22 cellular contexts compared by ENCODE assay signal in the genomic region with DNA sequence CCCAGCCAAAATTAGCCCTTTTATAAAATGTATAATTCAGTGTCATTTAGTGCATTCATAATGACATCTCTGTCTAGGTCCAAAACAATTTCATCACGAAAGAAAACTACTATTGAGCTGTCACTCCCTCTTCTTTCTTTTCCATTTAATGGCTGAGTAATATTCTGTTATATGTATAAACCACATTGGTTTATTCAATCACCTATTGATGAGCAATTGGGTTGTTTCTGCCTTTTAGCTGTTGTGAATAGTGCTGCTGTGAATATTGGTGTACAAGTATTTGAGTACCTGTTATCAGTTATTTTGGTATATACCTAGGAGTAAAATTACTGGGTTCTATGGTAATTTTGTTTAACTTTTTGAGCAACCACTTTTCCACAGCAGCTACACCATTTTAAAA. TPM values are rescaled to one million over a fixed set of nuclear protein-coding genes. Genes with fewer than 3 reads are reported as not detected.
DNase-seq lines count a peak whose midpoint lies in the region; ATAC-seq lines count a peak whose summit lies in the region.
"Had no signal": no experiment of that assay in that cellular context is flagged by ENCODE, and none has a peak within 500 bp of the region (broad histone marks: within the 10 kb centered on the region; RNA-seq: fewer than 3 reads in every experiment).

No MANE protein-coding gene starts in this region.

- no peak for DNase-seq in activated CD4-positive, alpha-beta T cell treated with anti-CD3 and anti-CD28 coated beads for 36 hours
- no peak for DNase-seq in activated CD4-positive, alpha-beta T cell treated with anti-CD3 and anti-CD28 coated beads, Interleukin-2, amount 10 ng/mL, durations not matched to agents 24 days and 14 days
- DNase-seq in activated T-cell treated with anti-CD3 and anti-CD28 coated beads, Interleukin-2, amount 50 U/mL, for 72 hours: no peak
- DNase-seq in activated T-cell treated with anti-CD3 and anti-CD28 coated beads, Interleukin-2, amount 50 U/mL, for 4 hours: no peak
- DNase-seq in stimulated activated effector memory CD8-positive, alpha-beta T cell treated with anti-CD3 and anti-CD28 coated beads, Interleukin-12 subunit alpha, Interleukin-12 subunit beta, amount 100 ng/mL, for 72 hours (ENCODE audit: low spot score in 2 of 2): no peak
- no peak for DNase-seq in NCI-H2081 (lab: John Stamatoyannopoulos, UW)
- DNase-seq: BE2C; C1 segment of cervical spinal cord; CD4-positive, alpha-beta memory T cell; CD4-positive, CD25-positive, alpha-beta regulatory T cell; CD8-positive, alpha-beta memory T cell; COR-L47; DMS 273 treated with DMSO at 0.1 percent for 48 hours; DMS153; DMS53; DMS79; DND-41; EL; GDM1 had no signal

- no peak overlapping the region for H3K4me3 Mint-ChIP-seq in activated CD4-positive, alpha-beta T cell treated with anti-CD3 and anti-CD28 coated beads for 36 hours
- no peak overlapping the region for H3K4me3 Mint-ChIP-seq in activated CD4-positive, alpha-beta T cell treated with anti-CD3 and anti-CD28 coated beads, Interleukin-2, amount 10 ng/mL, durations not matched to agents 24 days and 14 days
- no peak overlapping the region for H3K4me3 Mint-ChIP-seq in activated T-cell treated with anti-CD3 and anti-CD28 coated beads, Interleukin-2, amount 50 U/mL, for 72 hours
- no peak overlapping the region for H3K4me3 Mint-ChIP-seq in activated T-cell treated with anti-CD3 and anti-CD28 coated beads, Interleukin-2, amount 50 U/mL, for 4 hours
- no peak overlapping the region for H3K4me3 Mint-ChIP-seq in stimulated activated effector memory CD8-positive, alpha-beta T cell treated with anti-CD3 and anti-CD28 coated beads, Interleukin-12 subunit alpha, Interleukin-12 subunit beta, amount 100 ng/mL, for 72 hours
- H3K4me3 Mint-ChIP-seq: CD14-positive monocyte; CD4-positive, alpha-beta memory T cell; CD8-positive, alpha-beta memory T cell had no signal

- H3K27ac Mint-ChIP-seq in activated CD4-positive, alpha-beta T cell treated with anti-CD3 and anti-CD28 coated beads for 36 hours: no peak overlapping the region
- no peak overlapping the region for H3K27ac Mint-ChIP-seq in activated CD4-positive, alpha-beta T cell treated with anti-CD3 and anti-CD28 coated beads, Interleukin-2, amount 10 ng/mL, durations not matched to agents 24 days and 14 days
- peak overlapping the region; percentile 68 for H3K27ac Mint-ChIP-seq in activated T-cell treated with anti-CD3 and anti-CD28 coated beads, Interleukin-2, amount 50 U/mL, for 72 hours
- no peak overlapping the region for H3K27ac Mint-ChIP-seq in stimulated activated effector memory CD8-positive, alpha-beta T cell treated with anti-CD3 and anti-CD28 coated beads, Interleukin-12 subunit alpha, Interleukin-12 subunit beta, amount 100 ng/mL, for 72 hours
- H3K27ac Mint-ChIP-seq: CD4-positive, CD25-positive, alpha-beta regulatory T cell; CD8-positive, alpha-beta memory T cell had no signal

- CTCF ChIA-PET in activated CD4-positive, alpha-beta T cell treated with anti-CD3 and anti-CD28 coated beads for 36 hours (lab: Charles Lee): no interaction called here

- H3K4me1 Mint-ChIP-seq in activated CD4-positive, alpha-beta T cell treated with anti-CD3 and anti-CD28 coated beads for 36 hours: peaks cover 44% of the 10 kb centered on the region
- H3K4me1 Mint-ChIP-seq in activated CD4-positive, alpha-beta T cell treated with anti-CD3 and anti-CD28 coated beads, Interleukin-2, amount 10 ng/mL, durations not matched to agents 24 days and 14 days: peaks cover 21% of the 10 kb centered on the region
- peaks cover 34% of the 10 kb centered on the region for H3K4me1 Mint-ChIP-seq in activated T-cell treated with anti-CD3 and anti-CD28 coated beads, Interleukin-2, amount 50 U/mL, for 72 hours (ENCODE audit: low read depth)
- peaks cover 30% of the 10 kb centered on the region for H3K4me1 Mint-ChIP-seq in activated T-cell treated with anti-CD3 and anti-CD28 coated beads, Interleukin-2, amount 50 U/mL, for 4 hours (ENCODE audit: low read depth)
- H3K4me1 Mint-ChIP-seq in stimulated activated effector memory CD8-positive, alpha-beta T cell treated with anti-CD3 and anti-CD28 coated beads, Interleukin-12 subunit alpha, Interleukin-12 subunit beta, amount 100 ng/mL, for 72 hours: peaks cover 24% of the 10 kb centered on the region

- POLR2A ChIA-PET in activated CD4-positive, alpha-beta T cell treated with anti-CD3 and anti-CD28 coated beads for 36 hours (lab: Charles Lee): no interaction called here

- ATAC-seq in activated CD4-positive, alpha-beta T cell treated with anti-CD3 and anti-CD28 coated beads for 36 hours: peak; percentile 36
- ATAC-seq in activated T-cell treated with anti-CD3 and anti-CD28 coated beads, Interleukin-2, amount 50 U/mL, for 72 hours (replicated peaks in 1 of 2): peak in 1 of 2 donors; percentile 62
- ATAC-seq in activated T-cell treated with anti-CD3 and anti-CD28 coated beads, Interleukin-2, amount 50 U/mL, for 4 hours: no peak
- peak; percentile 79 for ATAC-seq in stimulated activated effector memory CD8-positive, alpha-beta T cell treated with anti-CD3 and anti-CD28 coated beads, Interleukin-12 subunit alpha, Interleukin-12 subunit beta, amount 100 ng/mL, for 72 hours
- ATAC-seq: A549, GM12878 had no signal

- no peaks in the 10 kb centered on the region for H3K9me3 Mint-ChIP-seq in activated CD4-positive, alpha-beta T cell treated with anti-CD3 and anti-CD28 coated beads for 36 hours (ENCODE audit: low read depth)
- no peaks in the 10 kb centered on the region for H3K9me3 Mint-ChIP-seq in activated CD4-positive, alpha-beta T cell treated with anti-CD3 and anti-CD28 coated beads, Interleukin-2, amount 10 ng/mL, durations not matched to agents 24 days and 14 days
- no peaks in the 10 kb centered on the region for H3K9me3 Mint-ChIP-seq in activated T-cell treated with anti-CD3 and anti-CD28 coated beads, Interleukin-2, amount 50 U/mL, for 72 hours
- no peaks in the 10 kb centered on the region for H3K9me3 Mint-ChIP-seq in activated T-cell treated with anti-CD3 and anti-CD28 coated beads, Interleukin-2, amount 50 U/mL, for 4 hours
- H3K9me3 Mint-ChIP-seq in stimulated activated effector memory CD8-positive, alpha-beta T cell treated with anti-CD3 and anti-CD28 coated beads, Interleukin-12 subunit alpha, Interleukin-12 subunit beta, amount 100 ng/mL, for 72 hours: no peaks in the 10 kb centered on the region
- H3K9me3 Mint-ChIP-seq: CD8-positive, alpha-beta memory T cell had no signal

- intact Hi-C loops in activated CD4-positive, alpha-beta T cell treated with anti-CD3 and anti-CD28 coated beads for 36 hours (cut with DNase I, micrococcal nuclease): loop anchor here in 1 of 2 experiments (10.0 kb wide), 1 partner anchor 722 kb away; no protein-coding TSS in a partner anchor
- intact Hi-C loops in activated CD4-positive, alpha-beta T cell treated with anti-CD3 and anti-CD28 coated beads, Interleukin-2, amount 10 ng/mL, durations not matched to agents 24 days and 14 days (cut with micrococcal nuclease): no loop called here

- H3K36me3 Mint-ChIP-seq in activated CD4-positive, alpha-beta T cell treated with anti-CD3 and anti-CD28 coated beads for 36 hours (ENCODE audit: low read depth): peaks cover 37% of the 10 kb centered on the region
- H3K36me3 Mint-ChIP-seq in activated CD4-positive, alpha-beta T cell treated with anti-CD3 and anti-CD28 coated beads, Interleukin-2, amount 10 ng/mL, durations not matched to agents 24 days and 14 days (ENCODE audit: low read depth): peaks cover 32% of the 10 kb centered on the region
- peaks cover 2 to 11% of the 10 kb centered on the region in 2 donors for H3K36me3 Mint-ChIP-seq in activated T-cell treated with anti-CD3 and anti-CD28 coated beads, Interleukin-2, amount 50 U/mL, for 72 hours (ENCODE audit: insufficient read depth in 2 of 2)
- H3K36me3 Mint-ChIP-seq in activated T-cell treated with anti-CD3 and anti-CD28 coated beads, Interleukin-2, amount 50 U/mL, for 4 hours (ENCODE audit: insufficient read depth): peaks cover 12% of the 10 kb centered on the region
- H3K36me3 Mint-ChIP-seq in stimulated activated effector memory CD8-positive, alpha-beta T cell treated with anti-CD3 and anti-CD28 coated beads, Interleukin-12 subunit alpha, Interleukin-12 subunit beta, amount 100 ng/mL, for 72 hours: peaks cover 39% of the 10 kb centered on the region

- no peaks in the 10 kb centered on the region for H3K27me3 Mint-ChIP-seq in activated CD4-positive, alpha-beta T cell treated with anti-CD3 and anti-CD28 coated beads for 36 hours
- no peaks in the 10 kb centered on the region for H3K27me3 Mint-ChIP-seq in activated CD4-positive, alpha-beta T cell treated with anti-CD3 and anti-CD28 coated beads, Interleukin-2, amount 10 ng/mL, durations not matched to agents 24 days and 14 days
- no peaks in the 10 kb centered on the region for H3K27me3 Mint-ChIP-seq in activated T-cell treated with anti-CD3 and anti-CD28 coated beads, Interleukin-2, amount 50 U/mL, for 72 hours (ENCODE audit: low read depth)
- H3K27me3 Mint-ChIP-seq in activated T-cell treated with anti-CD3 and anti-CD28 coated beads, Interleukin-2, amount 50 U/mL, for 4 hours (ENCODE audit: low read depth): no peaks in the 10 kb centered on the region
- H3K27me3 Mint-ChIP-seq: CD4-positive, alpha-beta memory T cell; CD4-positive, CD25-positive, alpha-beta regulatory T cell; CD8-positive, alpha-beta memory T cell had no signal

RNA-seq across cellular contexts. Expression of a gene that starts 7.2 kb away (rescaled TPM):
- 10 to 100 TPM; 67.1 to 68.5 TPM for total RNA-seq in activated CD4-positive, alpha-beta T cell treated with anti-CD3 and anti-CD28 coated beads for 36 hours
- 83.3 and 90.7 TPM in 2 replicates for total RNA-seq in activated CD4-positive, alpha-beta T cell treated with anti-CD3 and anti-CD28 coated beads, Interleukin-2, amount 10 ng/mL, durations not matched to agents 24 days and 14 days
- 10 to 100 TPM; 60.0 to 60.3 TPM for total RNA-seq in activated T-cell treated with anti-CD3 and anti-CD28 coated beads, Interleukin-2, amount 50 U/mL, for 72 hours
- total RNA-seq in activated T-cell treated with anti-CD3 and anti-CD28 coated beads, Interleukin-2, amount 50 U/mL, for 4 hours: 10 to 100 TPM; 54.2 to 63.0 (median 55.1) TPM

Comparison
In these comparisons a context has a peak if more than half of its experiments do, and no peak if none do; other contexts are left out.
1. ATAC-seq: peak in activated CD4-positive, alpha-beta T cell treated with anti-CD3 and anti-CD28 coated beads for 36 hours (single experiment) and stimulated activated effector memory CD8-positive, alpha-beta T cell treated with anti-CD3 and anti-CD28 coated beads, Interleukin-12 subunit alpha, Interleukin-12 subunit beta, amount 100 ng/mL, for 72 hours (single experiment); none in activated T-cell treated with anti-CD3 and anti-CD28 coated beads, Interleukin-2, amount 50 U/mL, for 4 hours (0 of 2).